In genomic region chr14:19679863-19680262, GRCh38 we compare ENCODE assay signal across 21 cellular contexts. TPM values are rescaled to one million over a fixed set of nuclear protein-coding genes. Genes with fewer than 3 reads are reported as not detected.
"Had no signal": no experiment of that assay in that cellular context is flagged by ENCODE, and none has a peak within 500 bp of the region (broad histone marks: within the 10 kb centered on the region; RNA-seq: fewer than 3 reads in every experiment).

No MANE protein-coding gene starts in this region.

RNA-seq across cellular contexts. Expression of gene OR11H2, which starts 33.8 kb away (rescaled TPM):
- total RNA-seq: heart right ventricle; hepatocyte; kidney epithelial cell; left ventricle myocardium inferior; lower leg skin; lung microvascular endothelial cell; mesothelial cell of epicardium; mononuclear cell; naive thymus-derived CD4-positive, alpha-beta T cell; natural killer cell treated with Interleukin-12 subunit alpha and Interleukin-12 subunit beta and Interleukin-15 and Interleukin-18, amount 100 ng/mL, for 72 hours; omental fat pad; ovary; progenitor cell of endocrine pancreas; pulmonary artery endothelial cell; renal cortical epithelial cell; right atrium auricular region; right lobe of liver; skeletal muscle tissue; smooth muscle cell; temporal lobe; tibial nerve had no signal
